In genomic region chr3:114411811-114412803, GRCh38 we compare ENCODE assay signal across 9 cellular contexts.
DNase-seq lines count a peak whose midpoint lies in the region; ATAC-seq and TF ChIP-seq lines count a peak whose summit lies in the region.
"Had no signal": no experiment of that assay in that cellular context is flagged by ENCODE, and none has a peak within 500 bp of the region (broad histone marks: within the 10 kb centered on the region; RNA-seq: fewer than 3 reads in every experiment).

No MANE protein-coding gene starts in this region.

- H3K27me3 ChIP-seq in body of pancreas (no peaks in the 10 kb centered on the region), neural progenitor cell (no peaks in the 10 kb centered on the region)
- H3K27me3 ChIP-seq: BLaER1 treated with 17β-estradiol and CSF1 and Interleukin-3, amounts not matched to agents 10 nM and 100 nM had no signal

- no peaks in the 10 kb centered on the region for H3K9me3 ChIP-seq in body of pancreas
- no peaks in the 10 kb centered on the region for H3K9me3 ChIP-seq in neural progenitor cell (ENCODE audit: low read depth)
- H3K9me3 ChIP-seq: BLaER1 treated with 17β-estradiol and CSF1 and Interleukin-3, amounts not matched to agents 10 nM and 100 nM had no signal

- H3K27ac Mint-ChIP-seq in activated CD4-positive, alpha-beta T cell treated with anti-CD3 and anti-CD28 coated beads, Interleukin-2, amount 10 ng/mL, durations not matched to agents 24 days and 14 days = peak overlapping the region; percentile 65
- H3K27ac Mint-ChIP-seq in neural progenitor cell (peak overlapping the region; percentile 11), progenitor cell of endocrine pancreas (no peak overlapping the region)

- ATAC-seq in HG03432 (IDR thresholded peaks at IDR 0.05; ENCODE audit: unreplicated experiment) (peak; percentile 81), body of pancreas (peak; percentile 39), HG02981 (IDR thresholded peaks at IDR 0.05; ENCODE audit: unreplicated experiment) (no peak)

- no peak overlapping the region for H3K9ac ChIP-seq in neural progenitor cell
- H3K9ac ChIP-seq: BLaER1 treated with 17β-estradiol and CSF1 and Interleukin-3, amounts not matched to agents 10 nM and 100 nM had no signal

- 66 to 71% methylated on average over 9 of the region's 9 CpGs for WGBS in body of pancreas, 2 donors

- H3K9me3 Mint-ChIP-seq in activated CD4-positive, alpha-beta T cell treated with anti-CD3 and anti-CD28 coated beads, Interleukin-2, amount 10 ng/mL, durations not matched to agents 24 days and 14 days = no peaks in the 10 kb centered on the region
- H3K9me3 Mint-ChIP-seq in neural progenitor cell = no peaks in the 10 kb centered on the region
- H3K9me3 Mint-ChIP-seq in progenitor cell of endocrine pancreas (ENCODE audit: low read depth) = no peaks in the 10 kb centered on the region

- H3K4me1 Mint-ChIP-seq in activated CD4-positive, alpha-beta T cell treated with anti-CD3 and anti-CD28 coated beads, Interleukin-2, amount 10 ng/mL, durations not matched to agents 24 days and 14 days = peaks cover 21% of the 10 kb centered on the region
- H3K4me1 Mint-ChIP-seq in neural progenitor cell (peaks cover 63% of the 10 kb centered on the region), progenitor cell of endocrine pancreas (ENCODE audit: low read depth) (peaks cover 38% of the 10 kb centered on the region)

- DNase-seq in activated CD4-positive, alpha-beta T cell treated with anti-CD3 and anti-CD28 coated beads, Interleukin-2, amount 10 ng/mL, durations not matched to agents 24 days and 14 days = peak; percentile 58
- no peak for DNase-seq in activated CD4-positive, alpha-beta T cell treated with anti-CD3 and anti-CD28 coated beads, Interleukin-2, amount 50 U/mL, for 4 hours
- DNase-seq in body of pancreas = peak in 2 of 4 donors; percentile 9 to 22
- DNase-seq in neural progenitor cell (ENCODE audit: low spot score) = no peak
- DNase-seq in ecto neural progenitor cell (ENCODE audit: low spot score) = no peak
- no peak for DNase-seq in progenitor cell of endocrine pancreas (ENCODE audit: low spot score, unreplicated experiment)

- no peaks in the 10 kb centered on the region for H4K20me1 ChIP-seq in neural progenitor cell (ENCODE audit: low read depth)
- H4K20me1 ChIP-seq: BLaER1 treated with 17β-estradiol and CSF1 and Interleukin-3, amounts not matched to agents 10 nM and 100 nM had no signal

- H3F3A ChIP-seq in neural progenitor cell (ENCODE audit: low read depth) = no peaks in the 10 kb centered on the region

- no peak overlapping the region for H3K4me3 ChIP-seq in body of pancreas
- H3K4me3 ChIP-seq in neural progenitor cell = no peak overlapping the region
- H3K4me3 ChIP-seq: BLaER1 treated with 17β-estradiol and CSF1 and Interleukin-3, amounts not matched to agents 10 nM and 100 nM had no signal

- H3K36me3 ChIP-seq in body of pancreas (replicated peaks in 1 of 2; ENCODE audit: insufficient read depth in 1 of 2, low read depth in 2 of 2) (no peaks in the 10 kb centered on the region), neural progenitor cell (no peaks in the 10 kb centered on the region)
- H3K36me3 ChIP-seq: BLaER1 treated with 17β-estradiol and CSF1 and Interleukin-3, amounts not matched to agents 10 nM and 100 nM had no signal

- no peak for TF ChIP-seq POLR2A in body of pancreas (IDR thresholded peaks at IDR 0.05)

- H2AFZ ChIP-seq in neural progenitor cell (replicated peaks) = no peak overlapping the region

- intact Hi-C loops in activated CD4-positive, alpha-beta T cell treated with anti-CD3 and anti-CD28 coated beads, Interleukin-2, amount 10 ng/mL, durations not matched to agents 24 days and 14 days (cut with micrococcal nuclease) = loop anchor here (10.0 kb wide), 1 partner anchor 733 kb away; the partner anchor contains the start of gene ZBTB20
- intact Hi-C loops in body of pancreas (cut with DNase I) = no loop called here

- peak overlapping the region in 3 of 4 donors; percentile 2 to 16 (median 15) for H3K27ac ChIP-seq in body of pancreas
- H3K27ac ChIP-seq in neural progenitor cell = no peak overlapping the region
- H3K27ac ChIP-seq: BLaER1 treated with 17β-estradiol and CSF1 and Interleukin-3, amounts not matched to agents 10 nM and 100 nM had no signal

- H3K4me1 ChIP-seq in body of pancreas (peaks cover 12% of the 10 kb centered on the region), neural progenitor cell (peaks cover 26% of the 10 kb centered on the region)

- H3K27me3 Mint-ChIP-seq in activated CD4-positive, alpha-beta T cell treated with anti-CD3 and anti-CD28 coated beads, Interleukin-2, amount 10 ng/mL, durations not matched to agents 24 days and 14 days = no peaks in the 10 kb centered on the region
- H3K27me3 Mint-ChIP-seq in neural progenitor cell (ENCODE audit: insufficient read depth, low read depth) = peaks cover 3% of the 10 kb centered on the region
- H3K27me3 Mint-ChIP-seq in progenitor cell of endocrine pancreas = no peaks in the 10 kb centered on the region

- H3K4me3 Mint-ChIP-seq in activated CD4-positive, alpha-beta T cell treated with anti-CD3 and anti-CD28 coated beads, Interleukin-2, amount 10 ng/mL, durations not matched to agents 24 days and 14 days = peak overlapping the region; percentile 48
- H3K4me3 Mint-ChIP-seq in neural progenitor cell = no peak overlapping the region
- no peak overlapping the region for H3K4me3 Mint-ChIP-seq in progenitor cell of endocrine pancreas (ENCODE audit: low read depth)

- H3K79me2 ChIP-seq in neural progenitor cell (ENCODE audit: low read depth) = no peaks in the 10 kb centered on the region

- H3K4me2 ChIP-seq in neural progenitor cell = no peak overlapping the region

- no peaks in the 10 kb centered on the region for H3K36me3 Mint-ChIP-seq in activated CD4-positive, alpha-beta T cell treated with anti-CD3 and anti-CD28 coated beads, Interleukin-2, amount 10 ng/mL, durations not matched to agents 24 days and 14 days (ENCODE audit: low read depth)
- H3K36me3 Mint-ChIP-seq in neural progenitor cell = no peaks in the 10 kb centered on the region
- H3K36me3 Mint-ChIP-seq in progenitor cell of endocrine pancreas (ENCODE audit: insufficient read depth) = no peaks in the 10 kb centered on the region

- no peak for TF ChIP-seq CTCF in body of pancreas (IDR thresholded peaks at IDR 0.05)
- no peak for TF ChIP-seq CTCF in neural progenitor cell (IDR thresholded peaks at IDR 0.05)
- no peak for TF ChIP-seq CTCF in progenitor cell of endocrine pancreas (IDR thresholded peaks at IDR 0.05; ENCODE audit: unreplicated experiment)
